ENCODE assay signal across 18 cellular contexts in genomic region chr3:172186607-172187006, GRCh38.
"Had no signal": no experiment of that assay in that cellular context is flagged by ENCODE, and none has a peak within 500 bp of the region (broad histone marks: within the 10 kb centered on the region; RNA-seq: fewer than 3 reads in every experiment).

No MANE protein-coding gene starts in this region.

- H3K27ac ChIP-seq: adrenal gland, epithelial cell of prostate, foreskin keratinocyte, left ventricle myocardium inferior, pancreas, thoracic aorta had no signal

- H3K4me3 Mint-ChIP-seq: activated CD4-positive, alpha-beta T cell treated with anti-CD3 and anti-CD28 coated beads for 36 hours; activated T-helper 1 cell treated with anti-CD3 and anti-CD28 coated beads, Interleukin-12 subunit alpha, Interleukin-12 subunit beta, Interleukin-2, Interleukin-4 antibody, amounts not matched to agents 30 ng/mL and 10 ng/mL and 1 ng/mL, durations not matched to agents 14 hours and 24 hours and 36 hours; stimulated activated memory B cell treated with anti-CD40 and anti-IgM and Interleukin-4, amounts not matched to agents 10 μg/mL and 1 μg/mL and 100 μg/mL, for 72 hours had no signal

- H3K4me3 ChIP-seq: adrenal gland, left ventricle myocardium inferior, pancreas, thoracic aorta had no signal

- H3K36me3 ChIP-seq: adrenal gland, left ventricle myocardium inferior, pancreas, thoracic aorta had no signal

- H3K36me3 Mint-ChIP-seq: activated naive CD4-positive, alpha-beta T cell treated with anti-CD3 and anti-CD28 coated beads, Interleukin-2, amount 50 U/mL, for 72 hours; stimulated activated memory B cell treated with anti-CD40 and anti-IgM and Interleukin-4, amounts not matched to agents 10 μg/mL and 1 μg/mL and 100 μg/mL, for 72 hours had no signal

- H3K27me3 Mint-ChIP-seq: activated CD4-positive, alpha-beta T cell treated with anti-CD3 and anti-CD28 coated beads for 36 hours; stimulated activated memory B cell treated with anti-CD40 and anti-IgM and Interleukin-4, amounts not matched to agents 10 μg/mL and 1 μg/mL and 100 μg/mL, for 72 hours had no signal

- ATAC-seq: activated CD4-positive, alpha-beta T cell treated with anti-CD3 and anti-CD28 coated beads for 36 hours; activated naive CD4-positive, alpha-beta T cell treated with anti-CD3 and anti-CD28 coated beads, Interleukin-2, amount 50 U/mL, for 72 hours; foreskin keratinocyte; pancreas; sciatic nerve; stimulated activated memory B cell treated with anti-CD40 and anti-IgM and Interleukin-4, amounts not matched to agents 10 μg/mL and 1 μg/mL and 100 μg/mL, for 72 hours had no signal

- H3K27ac Mint-ChIP-seq: activated CD4-positive, alpha-beta T cell treated with anti-CD3 and anti-CD28 coated beads for 36 hours; activated naive CD4-positive, alpha-beta T cell treated with anti-CD3 and anti-CD28 coated beads, Interleukin-2, amount 50 U/mL, for 72 hours; activated T-helper 1 cell treated with anti-CD3 and anti-CD28 coated beads, Interleukin-12 subunit alpha, Interleukin-12 subunit beta, Interleukin-2, Interleukin-4 antibody, amounts not matched to agents 30 ng/mL and 10 ng/mL and 1 ng/mL, durations not matched to agents 14 hours and 24 hours and 36 hours; stimulated activated memory B cell treated with anti-CD40 and anti-IgM and Interleukin-4, amounts not matched to agents 10 μg/mL and 1 μg/mL and 100 μg/mL, for 72 hours had no signal

- H3K27me3 ChIP-seq: adrenal gland, foreskin keratinocyte, pancreas had no signal

- DNase-seq: activated CD4-positive, alpha-beta T cell treated with anti-CD3 and anti-CD28 coated beads for 36 hours; activated CD4-positive, alpha-beta T cell treated with anti-CD3 and anti-CD28 coated beads, Interleukin-2, amount 50 U/mL, for 48 hours; activated gamma-delta T cell treated with Interleukin-2 at 50 U/mL for 16 hours; activated T-cell treated with anti-CD3 and anti-CD28 coated beads for 4 hours; adrenal gland; dermis blood vessel endothelial cell; foreskin keratinocyte; left ventricle myocardium inferior; mammary epithelial cell; pancreas; stimulated activated CD4-positive, alpha-beta T cell treated with anti-CD3 and anti-CD28 coated beads, Interleukin-4, amount 100 ng/mL, for 4 hours; SW 1271 had no signal

- H3K9me3 Mint-ChIP-seq: activated naive CD4-positive, alpha-beta T cell treated with anti-CD3 and anti-CD28 coated beads, Interleukin-2, amount 50 U/mL, for 72 hours; activated T-helper 1 cell treated with anti-CD3 and anti-CD28 coated beads, Interleukin-12 subunit alpha, Interleukin-12 subunit beta, Interleukin-2, Interleukin-4 antibody, amounts not matched to agents 30 ng/mL and 10 ng/mL and 1 ng/mL, durations not matched to agents 14 hours and 24 hours and 36 hours; stimulated activated memory B cell treated with anti-CD40 and anti-IgM and Interleukin-4, amounts not matched to agents 10 μg/mL and 1 μg/mL and 100 μg/mL, for 72 hours had no signal
